ENCODE assay signal across 8 cellular contexts in genomic region chr7:94510582-94511456, GRCh38. TPM values are rescaled to one million over a fixed set of nuclear protein-coding genes. Genes with fewer than 3 reads are reported as not detected.
DNase-seq lines count a peak whose midpoint lies in the region; ATAC-seq and TF ChIP-seq lines count a peak whose summit lies in the region.

No MANE protein-coding gene starts in this region.

- DNase-seq in NCI-H128 (lab: John Stamatoyannopoulos, UW; ENCODE audit: unreplicated experiment) (peak; percentile 53), UCSD-AML1 (lab: John Stamatoyannopoulos, UW; ENCODE audit: unreplicated experiment) (peak; percentile 29), left lobe of liver (ENCODE audit: low spot score) (peak; percentile 66), GM10248 (ENCODE audit: extremely low spot score) (no peak)
- DNase-seq in stimulated activated CD4-positive, alpha-beta T cell treated with anti-CD3 and anti-CD28 coated beads, Interleukin-2, amount 100 ng/mL, for 48 hours, result peak; percentile 19 to 23

- POLR2A ChIA-PET in GM10248 (lab: Yijun Ruan, JAX), result no interaction called here

- CTCF ChIA-PET in GM10248 (lab: Yijun Ruan, JAX), result interaction anchor here (0.8 to 2.0 kb wide), 4 partner anchors 8 to 56 kb away, joined by 3 to 5 read pairs (median 4); no protein-coding TSS in a partner anchor

- ATAC-seq in GM18498 (IDR thresholded peaks at IDR 0.05; ENCODE audit: unreplicated experiment), result peak; percentile 22
- peak; percentile 0 for ATAC-seq in HG02642 (IDR thresholded peaks at IDR 0.05; ENCODE audit: poor library complexity, unreplicated experiment)
- peak; percentile 61 for ATAC-seq in left lobe of liver

- H3K27ac ChIP-seq in cingulate gyrus (ENCODE audit: low read depth, low read length), result peak overlapping the region; percentile 93

- no peak for TF ChIP-seq CTCF in GM10248 (IDR thresholded peaks at IDR 0.05; ENCODE audit: control extremely low read depth, extremely low read depth, low read depth, missing control alignments)

RNA-seq across cellular contexts. Expression of gene CASD1, which starts 1.2 kb away (rescaled TPM):
- total RNA-seq in left lobe of liver, result 4.7 TPM

Comparison
In these comparisons a context has a peak if more than half of its experiments do, and no peak if none do; other contexts are left out.
1. ATAC-seq: peak in every context shown above with its lines; median percentile 61 in left lobe of liver; 22 in GM18498; 0 in HG02642.